1 cellular context compared by ENCODE assay signal in genomic region chr6:150881911-150882481, GRCh38.
A peak's percentile ranks its signal among the peaks of the same experiment; 100 is the strongest.
TF ChIP-seq lines count a peak whose summit lies in the region.

No MANE protein-coding gene starts in this region.

TF ChIP-seq in HepG2, 621 proteins besides CTCF, POLR2A, EP300 and RAD21 (continued from another document):
- TF ChIP-seq NCOR1 (IDR thresholded peaks at IDR 0.05; ENCODE audit: borderline replicate concordance, low read length) (0 out of 2 replicates have a peak, but pooled peaks have one; percentile 10), ZBTB39 (CRISPR knock-in tag; IDR thresholded peaks at IDR 0.05) (no peak), MAFK (conservative IDR thresholded peaks at IDR 0.05 in 1 of 2, IDR thresholded peaks at IDR 0.05 in 1 of 2; ENCODE audit: low read length in 2 of 2) (peak in 1 of 2 experiments; percentile 15; a peak in 1 of 4 replicates), SKI (IDR thresholded peaks at IDR 0.05; ENCODE audit: partially characterized antibody) (no peak), FOXP1 (IDR thresholded peaks at IDR 0.05) (no peak), FOXP1 (CRISPR knock-in tag; IDR thresholded peaks at IDR 0.05) (peak; percentile 78), ZNF878 (CRISPR knock-in tag; IDR thresholded peaks at IDR 0.05) (0 out of 2 replicates have a peak, but pooled peaks have one; percentile 45), AHDC1 (CRISPR knock-in tag; IDR thresholded peaks at IDR 0.05; ENCODE audit: borderline replicate concordance) (peak; percentile 86; the same call in 1 of the 2 replicates), PITX1 (CRISPR knock-in tag; IDR thresholded peaks at IDR 0.05) (peak; percentile 71), ESRRA (CRISPR knock-in tag; IDR thresholded peaks at IDR 0.05; ENCODE audit: low read depth) (no peak; the same call in 1 of the 2 replicates), THAP11 (CRISPR knock-in tag; IDR thresholded peaks at IDR 0.05) (peak; percentile 47; the same call in 1 of the 2 replicates), NAIF1 (CRISPR knock-in tag; IDR thresholded peaks at IDR 0.05; ENCODE audit: borderline replicate concordance) (no peak), ZNF331 (CRISPR knock-in tag; IDR thresholded peaks at IDR 0.05) (peak; percentile 94), KMT2A (CRISPR knock-in tag; IDR thresholded peaks at IDR 0.05) (0 out of 2 replicates have a peak, but pooled peaks have one; percentile 49), IKZF5 (CRISPR knock-in tag; IDR thresholded peaks at IDR 0.05) (peak; percentile 59; the same call in 1 of the 2 replicates), HNF1B (CRISPR knock-in tag; IDR thresholded peaks at IDR 0.05) (no peak)
